Comparison of ENCODE assay signal across 24 cellular contexts in genomic region chr12:59792647-59793046, GRCh38.
"Had no signal": no experiment of that assay in that cellular context is flagged by ENCODE, and none has a peak within 500 bp of the region (broad histone marks: within the 10 kb centered on the region; RNA-seq: fewer than 3 reads in every experiment).

No MANE protein-coding gene starts in this region.

- H3K36me3 Mint-ChIP-seq: stimulated activated effector memory CD8-positive, alpha-beta T cell treated with anti-CD3 and anti-CD28 coated beads, Interleukin-12 subunit alpha, Interleukin-12 subunit beta, amount 100 ng/mL, for 72 hours; type B pancreatic cell had no signal

- H3K4me1 Mint-ChIP-seq: stimulated activated effector memory CD8-positive, alpha-beta T cell treated with anti-CD3 and anti-CD28 coated beads, Interleukin-12 subunit alpha, Interleukin-12 subunit beta, amount 100 ng/mL, for 72 hours; stimulated activated memory B cell treated with anti-CD40 and anti-IgM and Interleukin-4, amounts not matched to agents 10 μg/mL and 1 μg/mL and 100 μg/mL, for 72 hours; stimulated activated naive B cell treated with anti-CD40 and anti-IgM and Interleukin-4, amounts not matched to agents 10 μg/mL and 1 μg/mL and 100 μg/mL, for 72 hours; stimulated activated naive CD8-positive, alpha-beta T cell treated with anti-CD3 and anti-CD28 coated beads, Interleukin-15, amount 100 ng/mL, for 72 hours had no signal

- ATAC-seq: stimulated activated effector memory CD8-positive, alpha-beta T cell treated with anti-CD3 and anti-CD28 coated beads, Interleukin-12 subunit alpha, Interleukin-12 subunit beta, amount 100 ng/mL, for 72 hours; stimulated activated memory B cell treated with anti-CD40 and anti-IgM and Interleukin-4, amounts not matched to agents 10 μg/mL and 1 μg/mL and 100 μg/mL, for 72 hours; stimulated activated naive B cell treated with anti-CD40 and anti-IgM and Interleukin-4, amounts not matched to agents 10 μg/mL and 1 μg/mL and 100 μg/mL, for 72 hours; stimulated activated naive CD8-positive, alpha-beta T cell treated with anti-CD3 and anti-CD28 coated beads, Interleukin-15, amount 100 ng/mL, for 72 hours; stimulated activated naive CD8-positive, alpha-beta T cell treated with anti-CD3 and anti-CD28 coated beads, Interleukin-15, Interleukin-2, amounts not matched to agents 100 U/mL and 50 U/mL, for 24 hours; upper lobe of right lung had no signal

- H3K4me3 Mint-ChIP-seq: stimulated activated effector memory CD8-positive, alpha-beta T cell treated with anti-CD3 and anti-CD28 coated beads, Interleukin-12 subunit alpha, Interleukin-12 subunit beta, amount 100 ng/mL, for 72 hours; stimulated activated memory B cell treated with anti-CD40 and anti-IgM and Interleukin-4, amounts not matched to agents 10 μg/mL and 1 μg/mL and 100 μg/mL, for 72 hours; stimulated activated naive B cell treated with anti-CD40 and anti-IgM and Interleukin-4, amounts not matched to agents 10 μg/mL and 1 μg/mL and 100 μg/mL, for 72 hours; stimulated activated naive CD8-positive, alpha-beta T cell treated with anti-CD3 and anti-CD28 coated beads, Interleukin-15, amount 100 ng/mL, for 72 hours; stimulated activated naive CD8-positive, alpha-beta T cell treated with anti-CD3 and anti-CD28 coated beads, Interleukin-15, Interleukin-2, amounts not matched to agents 100 ng/mL and 50 ng/mL, for 24 hours; type B pancreatic cell had no signal

- DNase-seq: stimulated activated CD4-positive, alpha-beta T cell treated with anti-CD3 and anti-CD28 coated beads, Interleukin-2, amount 100 ng/mL, for 48 hours; stimulated activated CD4-positive, alpha-beta T cell treated with anti-CD3 and anti-CD28 coated beads, Interleukin-4, amount 100 ng/mL, for 1 hour; stimulated activated CD4-positive, alpha-beta T cell treated with anti-CD3 and anti-CD28 coated beads, Interleukin-4, amount 100 ng/mL, for 24 hours; stimulated activated CD4-positive, alpha-beta T cell treated with anti-CD3 and anti-CD28 coated beads, Interleukin-4, amount 100 ng/mL, for 4 hours; stimulated activated CD8-positive, alpha-beta memory T cell treated with anti-CD3 and anti-CD28 coated beads, Interleukin-4, amount 100 ng/mL, for 48 hours; stimulated activated naive B cell treated with anti-CD40 and anti-IgM and Interleukin-4, amounts not matched to agents 10 μg/mL and 1 μg/mL and 100 μg/mL, for 72 hours; stimulated activated naive CD4-positive, alpha-beta T cell; stimulated activated naive CD4-positive, alpha-beta T cell treated with Interleukin-2 at 50 U/mL for 16 hours; stimulated activated naive CD8-positive, alpha-beta T cell treated with anti-CD3 and anti-CD28 coated beads, Interleukin-15, amount 100 ng/mL, for 72 hours; stimulated activated naive CD8-positive, alpha-beta T cell treated with anti-CD3 and anti-CD28 coated beads, Interleukin-15, Interleukin-2, amounts not matched to agents 100 U/mL and 50 U/mL, for 24 hours; stomach; substantia nigra; testis; thyroid gland; tibial artery; transverse colon; trophoblast cell; upper lobe of left lung; upper lobe of right lung; uterus had no signal

- H3K27ac Mint-ChIP-seq: stimulated activated effector memory CD8-positive, alpha-beta T cell treated with anti-CD3 and anti-CD28 coated beads, Interleukin-12 subunit alpha, Interleukin-12 subunit beta, amount 100 ng/mL, for 72 hours; stimulated activated memory B cell treated with anti-CD40 and anti-IgM and Interleukin-4, amounts not matched to agents 10 μg/mL and 1 μg/mL and 100 μg/mL, for 72 hours; stimulated activated naive B cell treated with anti-CD40 and anti-IgM and Interleukin-4, amounts not matched to agents 10 μg/mL and 1 μg/mL and 100 μg/mL, for 72 hours; stimulated activated naive CD8-positive, alpha-beta T cell treated with anti-CD3 and anti-CD28 coated beads, Interleukin-15, amount 100 ng/mL, for 72 hours; stimulated activated naive CD8-positive, alpha-beta T cell treated with anti-CD3 and anti-CD28 coated beads, Interleukin-15, Interleukin-2, amounts not matched to agents 100 ng/mL and 50 ng/mL, for 24 hours; type B pancreatic cell had no signal

- H3K27me3 Mint-ChIP-seq: stimulated activated memory B cell treated with anti-CD40 and anti-IgM and Interleukin-4, amounts not matched to agents 10 μg/mL and 1 μg/mL and 100 μg/mL, for 72 hours; stimulated activated naive CD8-positive, alpha-beta T cell treated with anti-CD3 and anti-CD28 coated beads, Interleukin-15, amount 100 ng/mL, for 72 hours; stimulated activated naive CD8-positive, alpha-beta T cell treated with anti-CD3 and anti-CD28 coated beads, Interleukin-15, Interleukin-2, amounts not matched to agents 100 ng/mL and 50 ng/mL, for 24 hours; type B pancreatic cell had no signal
